ENCODE assay signal across 16 cellular contexts in the genomic region with DNA sequence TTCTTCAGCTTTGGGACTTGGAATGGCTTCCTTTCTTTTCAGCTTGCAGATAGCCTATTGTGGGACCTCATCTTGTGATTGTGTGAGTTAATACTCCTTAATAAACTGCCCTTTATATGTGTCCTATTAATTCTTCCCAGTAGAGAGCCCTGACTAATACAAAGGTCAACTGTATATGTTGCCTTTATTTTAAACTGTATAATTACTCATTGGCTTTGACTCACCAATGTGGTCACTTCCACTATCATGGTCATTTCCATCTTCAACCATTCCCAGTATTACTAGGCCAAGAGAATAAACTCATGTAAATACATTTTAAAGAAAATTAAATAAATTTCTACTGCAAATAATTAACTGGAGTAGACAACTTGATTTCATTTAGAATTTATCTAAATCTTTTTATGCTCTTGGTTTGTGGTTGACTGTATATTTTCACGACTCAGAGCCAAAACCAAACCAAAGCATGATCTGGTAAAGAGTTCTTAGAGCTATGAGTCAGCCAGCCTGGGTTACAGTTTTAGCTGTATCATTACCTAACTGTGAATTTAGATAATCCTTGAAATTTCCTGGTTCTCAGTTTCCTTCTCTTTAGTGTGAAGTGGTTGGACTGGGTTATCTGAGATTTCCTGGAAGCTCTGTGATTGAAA.
DNase-seq lines count a peak whose midpoint lies in the region; ATAC-seq and TF ChIP-seq lines count a peak whose summit lies in the region.
"Had no signal": no experiment of that assay in that cellular context is flagged by ENCODE, and none has a peak within 500 bp of the region (broad histone marks: within the 10 kb centered on the region; RNA-seq: fewer than 3 reads in every experiment).

No MANE protein-coding gene starts in this region.

- H3K9ac ChIP-seq in adipocyte (ENCODE audit: low read length), result no peak overlapping the region

- CTCF ChIA-PET in CD8-positive, alpha-beta T cell (lab: Charles Lee), result interaction anchor here (0.9 kb wide), 1 partner anchor 20 kb away, joined by 3 read pairs; no protein-coding TSS in a partner anchor

- ATAC-seq in foreskin keratinocyte (peak; percentile 95), GM18502 (IDR thresholded peaks at IDR 0.05; ENCODE audit: poor library complexity, unreplicated experiment) (no peak)
- ATAC-seq in CD8-positive, alpha-beta T cell, result no peak
- ATAC-seq: left cardiac atrium had no signal

- peak; percentile 77 for DNase-seq in A172 (ENCODE audit: low spot score)
- DNase-seq in HCEC 1CT, result peak; percentile 87
- peak; percentile 50 for DNase-seq in adipocyte (ENCODE audit: low read depth)
- DNase-seq in foreskin keratinocyte, result peak; percentile 53 to 78
- DNase-seq in stimulated activated CD4-positive, alpha-beta T cell treated with anti-CD3 and anti-CD28 coated beads, Interleukin-2, amount 100 ng/mL, for 48 hours, result no peak
- DNase-seq in CD8-positive, alpha-beta T cell, result no peak
- no peak for DNase-seq in dorsolateral prefrontal cortex
- DNase-seq: left cardiac atrium, NCI-H1092 treated with DMSO at 0.1 percent for 48 hours, NCI-H510A treated with DMSO at 0.1 percent for 48 hours, nephron progenitor cell, SIG-M5, spleen, WERI-Rb-1 had no signal

- POLR2A ChIA-PET in CD8-positive, alpha-beta T cell (lab: Charles Lee), result no interaction called here

- no peaks in the 10 kb centered on the region for H3K36me3 ChIP-seq in adipocyte (ENCODE audit: control insufficient read depth, insufficient read depth, low read length, severe bottlenecking)
- H3K36me3 ChIP-seq in CD8-positive, alpha-beta T cell (ENCODE audit: insufficient read depth, low read length), result no peaks in the 10 kb centered on the region
- H3K36me3 ChIP-seq: spleen, WERI-Rb-1 had no signal

- no peak overlapping the region for H3K4me3 ChIP-seq in adipocyte (ENCODE audit: low read length)
- no peak overlapping the region for H3K4me3 ChIP-seq in CD8-positive, alpha-beta T cell (ENCODE audit: low read depth, low read length)
- no peak overlapping the region for H3K4me3 ChIP-seq in dorsolateral prefrontal cortex
- H3K4me3 ChIP-seq: spleen had no signal

- H3K9me3 Mint-ChIP-seq in CD8-positive, alpha-beta T cell, result no peaks in the 10 kb centered on the region
- H3K9me3 Mint-ChIP-seq: brain, nephron progenitor cell had no signal

- H3K36me3 Mint-ChIP-seq in CD8-positive, alpha-beta T cell, result no peaks in the 10 kb centered on the region
- H3K36me3 Mint-ChIP-seq: brain had no signal

- H3K27me3 ChIP-seq in adipocyte (replicated peaks; ENCODE audit: control insufficient read depth, insufficient read depth, low read length) (no peaks in the 10 kb centered on the region), foreskin keratinocyte (no peaks in the 10 kb centered on the region), dorsolateral prefrontal cortex (no peaks in the 10 kb centered on the region)
- H3K27me3 ChIP-seq in CD8-positive, alpha-beta T cell (ENCODE audit: insufficient read depth, low read length), result no peaks in the 10 kb centered on the region
- H3K27me3 ChIP-seq: spleen had no signal

- no peaks in the 10 kb centered on the region for H3K4me1 Mint-ChIP-seq in CD8-positive, alpha-beta T cell (ENCODE audit: low read depth)
- H3K4me1 Mint-ChIP-seq: brain, nephron progenitor cell had no signal

- H3K4me1 ChIP-seq in adipocyte (ENCODE audit: control insufficient read depth, insufficient read depth, low read length), result peaks cover 10% of the 10 kb centered on the region
- no peaks in the 10 kb centered on the region for H3K4me1 ChIP-seq in foreskin keratinocyte
- no peaks in the 10 kb centered on the region for H3K4me1 ChIP-seq in CD8-positive, alpha-beta T cell (ENCODE audit: insufficient read depth, low read length)
- H3K4me1 ChIP-seq: spleen had no signal

- no peaks in the 10 kb centered on the region for H3K27me3 Mint-ChIP-seq in CD8-positive, alpha-beta T cell (ENCODE audit: low read depth)
- H3K27me3 Mint-ChIP-seq: brain had no signal

- intact Hi-C loops in CD8-positive, alpha-beta T cell (cut with DNase I, micrococcal nuclease), result no loop called here
- intact Hi-C loops in dorsolateral prefrontal cortex (cut with DNase I), result no loop called here

- TF ChIP-seq CTCF in foreskin keratinocyte (conservative IDR thresholded peaks at IDR 0.05) (no peak), dorsolateral prefrontal cortex (IDR thresholded peaks at IDR 0.05 in 54 of 56, conservative IDR thresholded peaks at IDR 0.05 in 2 of 56; ENCODE audit: low read depth in 1 of 56, partially characterized antibody in 56 of 56) (no peak)
- TF ChIP-seq CTCF in CD8-positive, alpha-beta T cell (IDR thresholded peaks at IDR 0.05), result no peak

- H3K27ac ChIP-seq in foreskin keratinocyte, result no peak overlapping the region
- no peak overlapping the region for H3K27ac ChIP-seq in CD8-positive, alpha-beta T cell (ENCODE audit: low read depth, low read length)
- no peak overlapping the region for H3K27ac ChIP-seq in dorsolateral prefrontal cortex
- H3K27ac ChIP-seq: spleen, WERI-Rb-1 had no signal

- no peak overlapping the region for H3K27ac Mint-ChIP-seq in CD8-positive, alpha-beta T cell
- H3K27ac Mint-ChIP-seq: brain, nephron progenitor cell had no signal

- H3K9me3 ChIP-seq in adipocyte (ENCODE audit: control insufficient read depth, low read length), result no peaks in the 10 kb centered on the region
- H3K9me3 ChIP-seq in CD8-positive, alpha-beta T cell (ENCODE audit: low read length), result no peaks in the 10 kb centered on the region
- H3K9me3 ChIP-seq: spleen had no signal

- H3K4me3 Mint-ChIP-seq in CD8-positive, alpha-beta T cell, result no peak overlapping the region
- H3K4me3 Mint-ChIP-seq: brain, nephron progenitor cell had no signal

Comparison
In these comparisons a context has a peak if more than half of its experiments do, and no peak if none do; other contexts are left out.
1. DNase-seq: peak in A172 (single experiment), HCEC 1CT (single experiment), adipocyte (single experiment) and foreskin keratinocyte (2 of 2); none in stimulated activated CD4-positive, alpha-beta T cell treated with anti-CD3 and anti-CD28 coated beads, Interleukin-2, amount 100 ng/mL, for 48 hours (0 of 2), CD8-positive, alpha-beta T cell (0 of 7) and dorsolateral prefrontal cortex (0 of 10).